In the genomic region with DNA sequence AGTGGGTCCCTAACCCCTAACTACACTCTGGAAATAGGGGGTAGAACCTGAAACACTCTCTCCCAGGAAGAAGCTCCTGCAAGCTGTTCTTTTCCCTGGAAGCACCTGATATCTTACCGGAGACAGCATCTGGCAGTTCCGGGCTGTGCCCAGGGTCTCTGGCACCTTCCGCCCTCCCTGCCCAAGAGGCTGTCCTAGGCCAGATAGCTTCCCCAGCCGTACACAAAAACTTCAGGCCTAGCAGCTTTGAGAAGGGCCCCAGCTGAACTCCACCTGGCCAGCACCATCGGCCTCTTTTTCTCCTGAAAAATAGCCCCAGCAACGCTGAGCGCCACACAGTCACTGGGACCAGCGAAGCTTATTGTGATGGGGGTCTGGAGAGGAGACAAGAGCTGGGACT, we compare ENCODE assay signal across 1 cellular context.
TF ChIP-seq lines count a peak whose summit lies in the region.

No MANE protein-coding gene starts in this region.

TF ChIP-seq in WTC11, 78 proteins besides CTCF, POLR2A, EP300 and RAD21 (continued from another document):
- TF ChIP-seq, protein P1, sequence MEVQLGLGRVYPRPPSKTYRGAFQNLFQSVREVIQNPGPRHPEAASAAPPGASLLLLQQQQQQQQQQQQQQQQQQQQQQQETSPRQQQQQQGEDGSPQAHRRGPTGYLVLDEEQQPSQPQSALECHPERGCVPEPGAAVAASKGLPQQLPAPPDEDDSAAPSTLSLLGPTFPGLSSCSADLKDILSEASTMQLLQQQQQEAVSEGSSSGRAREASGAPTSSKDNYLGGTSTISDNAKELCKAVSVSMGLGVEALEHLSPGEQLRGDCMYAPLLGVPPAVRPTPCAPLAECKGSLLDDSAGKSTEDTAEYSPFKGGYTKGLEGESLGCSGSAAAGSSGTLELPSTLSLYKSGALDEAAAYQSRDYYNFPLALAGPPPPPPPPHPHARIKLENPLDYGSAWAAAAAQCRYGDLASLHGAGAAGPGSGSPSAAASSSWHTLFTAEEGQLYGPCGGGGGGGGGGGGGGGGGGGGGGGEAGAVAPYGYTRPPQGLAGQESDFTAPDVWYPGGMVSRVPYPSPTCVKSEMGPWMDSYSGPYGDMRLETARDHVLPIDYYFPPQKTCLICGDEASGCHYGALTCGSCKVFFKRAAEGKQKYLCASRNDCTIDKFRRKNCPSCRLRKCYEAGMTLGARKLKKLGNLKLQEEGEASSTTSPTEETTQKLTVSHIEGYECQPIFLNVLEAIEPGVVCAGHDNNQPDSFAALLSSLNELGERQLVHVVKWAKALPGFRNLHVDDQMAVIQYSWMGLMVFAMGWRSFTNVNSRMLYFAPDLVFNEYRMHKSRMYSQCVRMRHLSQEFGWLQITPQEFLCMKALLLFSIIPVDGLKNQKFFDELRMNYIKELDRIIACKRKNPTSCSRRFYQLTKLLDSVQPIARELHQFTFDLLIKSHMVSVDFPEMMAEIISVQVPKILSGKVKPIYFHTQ (CRISPR knock-in tag; IDR thresholded peaks at IDR 0.05) = no peak
- TF ChIP-seq, protein P2, sequence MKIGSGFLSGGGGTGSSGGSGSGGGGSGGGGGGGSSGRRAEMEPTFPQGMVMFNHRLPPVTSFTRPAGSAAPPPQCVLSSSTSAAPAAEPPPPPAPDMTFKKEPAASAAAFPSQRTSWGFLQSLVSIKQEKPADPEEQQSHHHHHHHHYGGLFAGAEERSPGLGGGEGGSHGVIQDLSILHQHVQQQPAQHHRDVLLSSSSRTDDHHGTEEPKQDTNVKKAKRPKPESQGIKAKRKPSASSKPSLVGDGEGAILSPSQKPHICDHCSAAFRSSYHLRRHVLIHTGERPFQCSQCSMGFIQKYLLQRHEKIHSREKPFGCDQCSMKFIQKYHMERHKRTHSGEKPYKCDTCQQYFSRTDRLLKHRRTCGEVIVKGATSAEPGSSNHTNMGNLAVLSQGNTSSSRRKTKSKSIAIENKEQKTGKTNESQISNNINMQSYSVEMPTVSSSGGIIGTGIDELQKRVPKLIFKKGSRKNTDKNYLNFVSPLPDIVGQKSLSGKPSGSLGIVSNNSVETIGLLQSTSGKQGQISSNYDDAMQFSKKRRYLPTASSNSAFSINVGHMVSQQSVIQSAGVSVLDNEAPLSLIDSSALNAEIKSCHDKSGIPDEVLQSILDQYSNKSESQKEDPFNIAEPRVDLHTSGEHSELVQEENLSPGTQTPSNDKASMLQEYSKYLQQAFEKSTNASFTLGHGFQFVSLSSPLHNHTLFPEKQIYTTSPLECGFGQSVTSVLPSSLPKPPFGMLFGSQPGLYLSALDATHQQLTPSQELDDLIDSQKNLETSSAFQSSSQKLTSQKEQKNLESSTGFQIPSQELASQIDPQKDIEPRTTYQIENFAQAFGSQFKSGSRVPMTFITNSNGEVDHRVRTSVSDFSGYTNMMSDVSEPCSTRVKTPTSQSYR (CRISPR knock-in tag; IDR thresholded peaks at IDR 0.05) = no peak
